Comparison of ENCODE assay signal across 8 cellular contexts in genomic region chr3:46812237-46812791, GRCh38. TPM values are rescaled to one million over a fixed set of nuclear protein-coding genes. Genes with fewer than 3 reads are reported as not detected.
DNase-seq lines count a peak whose midpoint lies in the region; FAIRE-seq and TF ChIP-seq lines count a peak whose summit lies in the region.

No MANE protein-coding gene starts in this region.

- no peaks in the 10 kb centered on the region for H3K27me3 ChIP-seq in hepatocyte
- no peaks in the 10 kb centered on the region for H3K27me3 ChIP-seq in small intestine (ENCODE audit: control insufficient read depth in 2 of 2, insufficient read depth in 2 of 2, low read length in 2 of 2)

- H3K9me3 ChIP-seq in hepatocyte (ENCODE audit: low read depth) (no peaks in the 10 kb centered on the region), small intestine (ENCODE audit: control insufficient read depth, low read depth) (no peaks in the 10 kb centered on the region)

- no peaks in the 10 kb centered on the region for H4K20me1 ChIP-seq in hepatocyte (ENCODE audit: insufficient read depth, poor library complexity, severe bottlenecking)

- H3K4me1 ChIP-seq in hepatocyte (ENCODE audit: insufficient read depth) (peaks cover 6% of the 10 kb centered on the region), small intestine (ENCODE audit: control insufficient read depth in 2 of 2, insufficient read depth in 1 of 2, low read depth in 1 of 2, low read length in 1 of 2) (no peaks in the 10 kb centered on the region)

- no peak for TF ChIP-seq CTCF in hepatocyte (IDR thresholded peaks at IDR 0.05; ENCODE audit: poor library complexity)

- H3K4me2 ChIP-seq in hepatocyte, result peak overlapping the region; percentile 84

- H3K36me3 ChIP-seq in hepatocyte (replicated peaks; ENCODE audit: insufficient read depth, low read depth) (no peaks in the 10 kb centered on the region), small intestine (ENCODE audit: control insufficient read depth in 2 of 2, insufficient read depth in 2 of 2, low read length in 2 of 2) (no peaks in the 10 kb centered on the region)

- H3K9me2 ChIP-seq in hepatocyte (replicated peaks; ENCODE audit: insufficient read depth), result no peaks in the 10 kb centered on the region

- peak overlapping the region; percentile 73 for H2AFZ ChIP-seq in hepatocyte

- no peaks in the 10 kb centered on the region for H3K79me2 ChIP-seq in hepatocyte

- FAIRE-seq in GM18507 (lab: Jason Lieb, UNC) (no peak), small intestine (lab: Jason Lieb, UNC) (no peak)

- H3K27ac ChIP-seq in hepatocyte, result peak overlapping the region; percentile 70
- H3K27ac ChIP-seq in small intestine (ENCODE audit: low read depth in 1 of 2, low read length in 1 of 2), result no peak overlapping the region

- 10% methylated on average over 37 of the region's 46 CpGs for WGBS in hepatocyte (ENCODE audit: low lambda C conversion rate, missing lambda C conversion rate)
- 5 to 8% (median 7%) methylated on average over 34 to 46 of the region's 46 CpGs for WGBS in small intestine, 3 donors

- H3K4me3 ChIP-seq in hepatocyte (peak overlapping the region; percentile 12), small intestine (ENCODE audit: low read depth in 1 of 2, low read length in 2 of 2) (peak overlapping the region in 1 of 2 donors; percentile 24)

- peak; percentile 35 for DNase-seq in GM18507 (ENCODE audit: extremely low spot score, insufficient read length, low read depth)
- DNase-seq in SK-N-DZ (ENCODE audit: low spot score), result peak; percentile 48
- DNase-seq in activated naive CD8-positive, alpha-beta T cell treated with anti-CD3 and anti-CD28 coated beads, Interleukin-2, amount 50 U/mL, for 16 hours (ENCODE audit: low read depth, low spot score), result peak; percentile 25
- peak; percentile 92 for DNase-seq in hepatocyte (ENCODE audit: low spot score)
- peak; percentile 60 for DNase-seq in small intestine
- no peak for DNase-seq in occipital lobe (lab: John Stamatoyannopoulos, UW)
- DNase-seq in cerebellar cortex (ENCODE audit: low spot score), result no peak
- DNase-seq in cortex of kidney (lab: John Stamatoyannopoulos, UW), result no peak

RNA-seq across cellular contexts. Expression of gene MYL3, which starts 50.9 kb away (rescaled TPM):
- not detected in 2 replicates for polyA plus RNA-seq in SK-N-DZ (2014; cell fraction: cytosol; rRNA removed)
- not detected in 2 replicates for polyA plus RNA-seq in SK-N-DZ (2014; cell fraction: nucleus; rRNA removed)
- 5.8 and 9.5 TPM in 2 replicates for total RNA-seq in hepatocyte
- polyA plus RNA-seq in hepatocyte, result 7.4 and 9.7 TPM in 2 replicates
- 10 to 100 TPM in 1 of 3 donors, 1 to 10 TPM in 2; 1.4 to 81.6 (median 9.2) TPM for polyA plus RNA-seq in small intestine
- total RNA-seq in occipital lobe, result not detected

Comparison
In these comparisons a context has a peak if more than half of its experiments do, and no peak if none do; other contexts are left out.
1. DNase-seq: peak in GM18507 (single experiment), SK-N-DZ (single experiment), activated naive CD8-positive, alpha-beta T cell treated with anti-CD3 and anti-CD28 coated beads, Interleukin-2, amount 50 U/mL, for 16 hours (single experiment), hepatocyte (single experiment) and small intestine (single experiment); none in occipital lobe (single experiment), cerebellar cortex (single experiment) and cortex of kidney (single experiment).